In the genomic region with DNA sequence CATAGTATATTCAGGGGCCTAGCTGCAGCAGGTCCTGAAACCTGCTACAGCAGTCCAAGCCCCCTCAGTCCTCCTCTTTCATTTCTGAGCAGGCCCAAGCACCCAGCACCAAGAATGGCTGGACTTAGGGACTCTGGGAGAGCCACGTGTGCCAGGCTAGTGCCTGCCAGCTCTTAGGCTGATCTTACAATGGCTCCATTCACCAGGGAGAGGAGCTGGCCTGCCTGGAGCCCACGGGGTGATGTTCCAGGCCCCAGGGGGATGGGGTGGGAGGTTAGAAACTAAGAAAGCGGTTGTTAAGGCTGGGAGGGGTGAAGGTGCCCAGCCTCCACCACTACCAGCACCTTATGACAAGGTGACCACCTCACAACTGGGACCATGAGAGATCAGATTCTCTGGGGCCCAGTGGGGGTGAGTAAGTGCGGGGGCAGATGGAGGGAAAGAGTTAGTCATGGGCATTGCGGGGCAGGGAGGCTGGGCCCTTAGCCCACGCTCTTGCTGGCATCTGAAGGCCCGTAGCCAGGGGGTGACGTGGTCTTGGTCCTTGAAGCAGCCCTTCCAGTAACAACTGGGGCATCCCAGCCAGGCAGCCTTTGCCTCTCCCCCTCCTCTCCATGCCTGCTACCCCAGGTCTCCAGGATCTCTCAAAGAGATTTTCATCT, we compare ENCODE assay signal across 1 cellular context.
TF ChIP-seq lines count a peak whose summit lies in the region.

No MANE protein-coding gene starts in this region.

TF ChIP-seq in HepG2, 621 proteins besides CTCF, POLR2A, EP300 and RAD21:
- TF ChIP-seq CC2D1A (CRISPR knock-in tag; IDR thresholded peaks at IDR 0.05) (no peak), DPF2 (CRISPR knock-in tag; IDR thresholded peaks at IDR 0.05; ENCODE audit: borderline replicate concordance, low read depth) (no peak), CEBPG (CRISPR knock-in tag; IDR thresholded peaks at IDR 0.05) (no peak), NBN (conservative IDR thresholded peaks at IDR 0.05) (no peak), MIXL1 (CRISPR knock-in tag; IDR thresholded peaks at IDR 0.05) (no peak), ZSCAN22 (CRISPR knock-in tag; IDR thresholded peaks at IDR 0.05) (peak; percentile 90), ZNF670 (CRISPR knock-in tag; IDR thresholded peaks at IDR 0.05; ENCODE audit: borderline replicate concordance) (no peak), HNRNPL (IDR thresholded peaks at IDR 0.05; ENCODE audit: low read depth, low read length) (0 out of 2 replicates have a peak, but pooled peaks have one; percentile 54), ARNT2 (CRISPR knock-in tag; IDR thresholded peaks at IDR 0.05; ENCODE audit: low read depth) (no peak), TOPORS (CRISPR knock-in tag; IDR thresholded peaks at IDR 0.05) (no peak), NR1H2 (CRISPR knock-in tag; IDR thresholded peaks at IDR 0.05; ENCODE audit: borderline replicate concordance, low read depth) (no peak), TAF1 (CRISPR knock-in tag; IDR thresholded peaks at IDR 0.05) (no peak), SAP130 (CRISPR knock-in tag; IDR thresholded peaks at IDR 0.05; ENCODE audit: low read depth) (no peak), ZNF567 (CRISPR knock-in tag; IDR thresholded peaks at IDR 0.05; ENCODE audit: borderline replicate concordance) (no peak)
- TF ChIP-seq, protein P1, sequence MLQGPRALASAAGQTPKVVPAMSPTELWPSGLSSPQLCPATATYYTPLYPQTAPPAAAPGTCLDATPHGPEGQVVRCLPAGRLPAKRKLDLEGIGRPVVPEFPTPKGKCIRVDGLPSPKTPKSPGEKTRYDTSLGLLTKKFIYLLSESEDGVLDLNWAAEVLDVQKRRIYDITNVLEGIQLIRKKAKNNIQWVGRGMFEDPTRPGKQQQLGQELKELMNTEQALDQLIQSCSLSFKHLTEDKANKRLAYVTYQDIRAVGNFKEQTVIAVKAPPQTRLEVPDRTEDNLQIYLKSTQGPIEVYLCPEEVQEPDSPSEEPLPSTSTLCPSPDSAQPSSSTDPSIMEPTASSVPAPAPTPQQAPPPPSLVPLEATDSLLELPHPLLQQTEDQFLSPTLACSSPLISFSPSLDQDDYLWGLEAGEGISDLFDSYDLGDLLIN (CRISPR knock-in tag; IDR thresholded peaks at IDR 0.05; ENCODE audit: borderline replicate concordance): no peak
- TF ChIP-seq, protein P2, sequence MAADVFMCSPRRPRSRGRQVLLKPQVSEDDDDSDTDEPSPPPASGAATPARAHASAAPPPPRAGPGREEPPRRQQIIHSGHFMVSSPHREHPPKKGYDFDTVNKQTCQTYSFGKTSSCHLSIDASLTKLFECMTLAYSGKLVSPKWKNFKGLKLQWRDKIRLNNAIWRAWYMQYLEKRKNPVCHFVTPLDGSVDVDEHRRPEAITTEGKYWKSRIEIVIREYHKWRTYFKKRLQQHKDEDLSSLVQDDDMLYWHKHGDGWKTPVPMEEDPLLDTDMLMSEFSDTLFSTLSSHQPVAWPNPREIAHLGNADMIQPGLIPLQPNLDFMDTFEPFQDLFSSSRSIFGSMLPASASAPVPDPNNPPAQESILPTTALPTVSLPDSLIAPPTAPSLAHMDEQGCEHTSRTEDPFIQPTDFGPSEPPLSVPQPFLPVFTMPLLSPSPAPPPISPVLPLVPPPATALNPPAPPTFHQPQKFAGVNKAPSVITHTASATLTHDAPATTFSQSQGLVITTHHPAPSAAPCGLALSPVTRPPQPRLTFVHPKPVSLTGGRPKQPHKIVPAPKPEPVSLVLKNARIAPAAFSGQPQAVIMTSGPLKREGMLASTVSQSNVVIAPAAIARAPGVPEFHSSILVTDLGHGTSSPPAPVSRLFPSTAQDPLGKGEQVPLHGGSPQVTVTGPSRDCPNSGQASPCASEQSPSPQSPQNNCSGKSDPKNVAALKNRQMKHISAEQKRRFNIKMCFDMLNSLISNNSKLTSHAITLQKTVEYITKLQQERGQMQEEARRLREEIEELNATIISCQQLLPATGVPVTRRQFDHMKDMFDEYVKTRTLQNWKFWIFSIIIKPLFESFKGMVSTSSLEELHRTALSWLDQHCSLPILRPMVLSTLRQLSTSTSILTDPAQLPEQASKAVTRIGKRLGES (CRISPR knock-in tag; IDR thresholded peaks at IDR 0.05; ENCODE audit: borderline replicate concordance): no peak
- TF ChIP-seq, protein P3, sequence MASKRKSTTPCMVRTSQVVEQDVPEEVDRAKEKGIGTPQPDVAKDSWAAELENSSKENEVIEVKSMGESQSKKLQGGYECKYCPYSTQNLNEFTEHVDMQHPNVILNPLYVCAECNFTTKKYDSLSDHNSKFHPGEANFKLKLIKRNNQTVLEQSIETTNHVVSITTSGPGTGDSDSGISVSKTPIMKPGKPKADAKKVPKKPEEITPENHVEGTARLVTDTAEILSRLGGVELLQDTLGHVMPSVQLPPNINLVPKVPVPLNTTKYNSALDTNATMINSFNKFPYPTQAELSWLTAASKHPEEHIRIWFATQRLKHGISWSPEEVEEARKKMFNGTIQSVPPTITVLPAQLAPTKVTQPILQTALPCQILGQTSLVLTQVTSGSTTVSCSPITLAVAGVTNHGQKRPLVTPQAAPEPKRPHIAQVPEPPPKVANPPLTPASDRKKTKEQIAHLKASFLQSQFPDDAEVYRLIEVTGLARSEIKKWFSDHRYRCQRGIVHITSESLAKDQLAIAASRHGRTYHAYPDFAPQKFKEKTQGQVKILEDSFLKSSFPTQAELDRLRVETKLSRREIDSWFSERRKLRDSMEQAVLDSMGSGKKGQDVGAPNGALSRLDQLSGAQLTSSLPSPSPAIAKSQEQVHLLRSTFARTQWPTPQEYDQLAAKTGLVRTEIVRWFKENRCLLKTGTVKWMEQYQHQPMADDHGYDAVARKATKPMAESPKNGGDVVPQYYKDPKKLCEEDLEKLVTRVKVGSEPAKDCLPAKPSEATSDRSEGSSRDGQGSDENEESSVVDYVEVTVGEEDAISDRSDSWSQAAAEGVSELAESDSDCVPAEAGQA (IDR thresholded peaks at IDR 0.05; ENCODE audit: low read depth): no peak
- TF ChIP-seq, protein P3 (CRISPR knock-in tag; IDR thresholded peaks at IDR 0.05; ENCODE audit: borderline replicate concordance): no peak
- TF ChIP-seq, protein P4, sequence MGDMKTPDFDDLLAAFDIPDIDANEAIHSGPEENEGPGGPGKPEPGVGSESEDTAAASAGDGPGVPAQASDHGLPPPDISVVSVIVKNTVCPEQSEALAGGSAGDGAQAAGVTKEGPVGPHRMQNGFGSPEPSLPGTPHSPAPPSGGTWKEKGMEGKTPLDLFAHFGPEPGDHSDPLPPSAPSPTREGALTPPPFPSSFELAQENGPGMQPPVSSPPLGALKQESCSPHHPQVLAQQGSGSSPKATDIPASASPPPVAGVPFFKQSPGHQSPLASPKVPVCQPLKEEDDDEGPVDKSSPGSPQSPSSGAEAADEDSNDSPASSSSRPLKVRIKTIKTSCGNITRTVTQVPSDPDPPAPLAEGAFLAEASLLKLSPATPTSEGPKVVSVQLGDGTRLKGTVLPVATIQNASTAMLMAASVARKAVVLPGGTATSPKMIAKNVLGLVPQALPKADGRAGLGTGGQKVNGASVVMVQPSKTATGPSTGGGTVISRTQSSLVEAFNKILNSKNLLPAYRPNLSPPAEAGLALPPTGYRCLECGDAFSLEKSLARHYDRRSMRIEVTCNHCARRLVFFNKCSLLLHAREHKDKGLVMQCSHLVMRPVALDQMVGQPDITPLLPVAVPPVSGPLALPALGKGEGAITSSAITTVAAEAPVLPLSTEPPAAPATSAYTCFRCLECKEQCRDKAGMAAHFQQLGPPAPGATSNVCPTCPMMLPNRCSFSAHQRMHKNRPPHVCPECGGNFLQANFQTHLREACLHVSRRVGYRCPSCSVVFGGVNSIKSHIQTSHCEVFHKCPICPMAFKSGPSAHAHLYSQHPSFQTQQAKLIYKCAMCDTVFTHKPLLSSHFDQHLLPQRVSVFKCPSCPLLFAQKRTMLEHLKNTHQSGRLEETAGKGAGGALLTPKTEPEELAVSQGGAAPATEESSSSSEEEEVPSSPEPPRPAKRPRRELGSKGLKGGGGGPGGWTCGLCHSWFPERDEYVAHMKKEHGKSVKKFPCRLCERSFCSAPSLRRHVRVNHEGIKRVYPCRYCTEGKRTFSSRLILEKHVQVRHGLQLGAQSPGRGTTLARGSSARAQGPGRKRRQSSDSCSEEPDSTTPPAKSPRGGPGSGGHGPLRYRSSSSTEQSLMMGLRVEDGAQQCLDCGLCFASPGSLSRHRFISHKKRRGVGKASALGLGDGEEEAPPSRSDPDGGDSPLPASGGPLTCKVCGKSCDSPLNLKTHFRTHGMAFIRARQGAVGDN (CRISPR knock-in tag; IDR thresholded peaks at IDR 0.05): peak; percentile 31; the same call in 1 of the 2 replicates
- TF ChIP-seq, protein P5, sequence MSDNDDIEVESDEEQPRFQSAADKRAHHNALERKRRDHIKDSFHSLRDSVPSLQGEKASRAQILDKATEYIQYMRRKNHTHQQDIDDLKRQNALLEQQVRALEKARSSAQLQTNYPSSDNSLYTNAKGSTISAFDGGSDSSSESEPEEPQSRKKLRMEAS (IDR thresholded peaks at IDR 0.05): peak; percentile 33; the same call in 1 of the 2 replicates
- TF ChIP-seq, protein P6, sequence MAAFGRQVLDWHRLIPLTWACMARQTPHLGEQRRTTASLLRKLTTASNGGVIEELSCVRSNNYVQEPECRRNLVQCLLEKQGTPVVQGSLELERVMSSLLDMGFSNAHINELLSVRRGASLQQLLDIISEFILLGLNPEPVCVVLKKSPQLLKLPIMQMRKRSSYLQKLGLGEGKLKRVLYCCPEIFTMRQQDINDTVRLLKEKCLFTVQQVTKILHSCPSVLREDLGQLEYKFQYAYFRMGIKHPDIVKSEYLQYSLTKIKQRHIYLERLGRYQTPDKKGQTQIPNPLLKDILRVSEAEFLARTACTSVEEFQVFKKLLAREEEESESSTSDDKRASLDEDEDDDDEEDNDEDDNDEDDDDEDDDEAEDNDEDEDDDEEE (CRISPR knock-in tag; IDR thresholded peaks at IDR 0.05): no peak
